20 cellular contexts compared by ENCODE assay signal in genomic region chr11:132055296-132055695, GRCh38.
DNase-seq lines count a peak whose midpoint lies in the region; ATAC-seq and TF ChIP-seq lines count a peak whose summit lies in the region.
"Had no signal": no experiment of that assay in that cellular context is flagged by ENCODE, and none has a peak within 500 bp of the region (broad histone marks: within the 10 kb centered on the region; RNA-seq: fewer than 3 reads in every experiment).

No MANE protein-coding gene starts in this region.

- H3K27ac ChIP-seq in BLaER1 treated with 17β-estradiol and CSF1 and Interleukin-3, amounts not matched to agents 10 nM and 100 nM = peak overlapping the region in 9 of 11 experiments; percentile 85 to 93 (median 90); a peak in 18 of 22 replicates
- H3K27ac ChIP-seq in fibroblast of lung (ENCODE audit: insufficient read depth, low read length) = peak overlapping the region; percentile 61
- H3K27ac ChIP-seq: KMS-11, neural progenitor cell, prostate gland had no signal

- no peak for TF ChIP-seq CTCF in fibroblast of lung (conservative IDR thresholded peaks at IDR 0.05 in 1 of 2, IDR thresholded peaks at IDR 0.05 in 1 of 2; ENCODE audit: low read depth in 1 of 2, low read length in 2 of 2)

- 0 out of 20 replicates have a peak overlapping the region, but pooled peaks of 1 of the 10 experiments have one; percentile 25 for H3K4me3 ChIP-seq in BLaER1 treated with 17β-estradiol and CSF1 and Interleukin-3, amounts not matched to agents 10 nM and 100 nM
- H3K4me3 ChIP-seq in fibroblast of lung (replicated peaks in 1 of 4; ENCODE audit: control extremely low read depth in 1 of 4, insufficient read depth in 1 of 4, low read depth in 3 of 4, low read length in 4 of 4) = no peak overlapping the region
- H3K4me3 ChIP-seq: lung, neural progenitor cell, prostate gland had no signal

- H3K9ac ChIP-seq in BLaER1 treated with 17β-estradiol and CSF1 and Interleukin-3, amounts not matched to agents 10 nM and 100 nM = peak overlapping the region in 5 of 11 experiments; percentile 0 to 78 (median 42); a peak in 7 of 22 replicates
- H3K9ac ChIP-seq in fibroblast of lung (ENCODE audit: insufficient read depth, low read length) = no peak overlapping the region
- H3K9ac ChIP-seq: KMS-11, neural progenitor cell had no signal

- peak overlapping the region; percentile 36 to 95 (median 86) for H3K4me2 ChIP-seq in BLaER1 treated with 17β-estradiol and CSF1 and Interleukin-3, amounts not matched to agents 10 nM and 100 nM
- peak overlapping the region; percentile 32 for H3K4me2 ChIP-seq in fibroblast of lung (ENCODE audit: extremely low read depth, insufficient read depth, low read length)
- H3K4me2 ChIP-seq: KMS-11, neural progenitor cell had no signal

- no peaks in the 10 kb centered on the region for H3K27me3 ChIP-seq in BLaER1 treated with 17β-estradiol and CSF1 and Interleukin-3, amounts not matched to agents 10 nM and 100 nM
- H3K27me3 ChIP-seq in fibroblast of lung (ENCODE audit: control insufficient read depth, insufficient read depth, low read length) = no peaks in the 10 kb centered on the region
- H3K27me3 ChIP-seq: neural progenitor cell had no signal

- no peak overlapping the region for H2AFZ ChIP-seq in fibroblast of lung (ENCODE audit: low read length)
- H2AFZ ChIP-seq: neural progenitor cell had no signal

- DNase-seq in H4 (ENCODE audit: low spot score) (peak; percentile 59), RPMI7951 (ENCODE audit: low read depth) (peak; percentile 45), fibroblast of lung (ENCODE audit: low read depth in 2 of 2) (no peak), NCI-H345 (lab: John Stamatoyannopoulos, UW) (no peak), hippocampal formation (lab: John Stamatoyannopoulos, UW) (no peak), ecto neural progenitor cell (ENCODE audit: low spot score) (no peak)
- DNase-seq: activated CD4-positive, alpha-beta T cell treated with anti-CD3 and anti-CD28 coated beads, Interleukin-2, amount 10 ng/mL, durations not matched to agents 7 days and 5 days; activated CD8-positive, alpha-beta memory T cell treated with anti-CD3 and anti-CD28 coated beads, Interleukin-2, amount 10 ng/mL, durations not matched to agents 7 days and 5 days; activated T-cell treated with anti-CD3 and anti-CD28 coated beads, Interleukin-2, amount 50 U/mL, for 48 hours; CD4-positive, CD25-positive, alpha-beta regulatory T cell; NCI-H187 treated with DMSO at 0.1 percent for 48 hours; stimulated activated CD4-positive, alpha-beta T cell treated with anti-CD3 and anti-CD28 coated beads, Interleukin-15, amount 100 ng/mL, for 24 hours; stimulated activated naive CD4-positive, alpha-beta T cell had no signal

- no peak for ATAC-seq in GM21576 (IDR thresholded peaks at IDR 0.05; ENCODE audit: unreplicated experiment)
- ATAC-seq: activated CD8-positive, alpha-beta memory T cell treated with anti-CD3 and anti-CD28 coated beads, Interleukin-2, amount 10 ng/mL, durations not matched to agents 7 days and 5 days; sciatic nerve had no signal

- no peaks in the 10 kb centered on the region for H3K36me3 ChIP-seq in BLaER1 treated with 17β-estradiol and CSF1 and Interleukin-3, amounts not matched to agents 10 nM and 100 nM
- H3K36me3 ChIP-seq in fibroblast of lung (ENCODE audit: control insufficient read depth, insufficient read depth, low read length) = no peaks in the 10 kb centered on the region
- H3K36me3 ChIP-seq: neural progenitor cell, prostate gland had no signal

- H3K4me1 ChIP-seq in BLaER1 treated with 17β-estradiol and CSF1 and Interleukin-3, amounts not matched to agents 10 nM and 100 nM = peaks cover 46 to 76% (median 67%) of the 10 kb centered on the region in 10 experiments
- H3K4me1 ChIP-seq in fibroblast of lung (ENCODE audit: control insufficient read depth, extremely low read depth, insufficient read depth, low read length) = peaks cover 27% of the 10 kb centered on the region
- H3K4me1 ChIP-seq: prostate gland had no signal

- H3K9me3 ChIP-seq in BLaER1 treated with 17β-estradiol and CSF1 and Interleukin-3, amounts not matched to agents 10 nM and 100 nM (replicated peaks in 1 of 11) = no peaks in the 10 kb centered on the region
- no peaks in the 10 kb centered on the region for H3K9me3 ChIP-seq in fibroblast of lung (ENCODE audit: control insufficient read depth, insufficient read depth, low read depth, low read length)
- H3K9me3 ChIP-seq: prostate gland had no signal

- no peaks in the 10 kb centered on the region for H3K79me2 ChIP-seq in fibroblast of lung (ENCODE audit: control insufficient read depth, insufficient read depth, low read length)

- no peaks in the 10 kb centered on the region for H4K20me1 ChIP-seq in BLaER1 treated with 17β-estradiol and CSF1 and Interleukin-3, amounts not matched to agents 10 nM and 100 nM
- no peaks in the 10 kb centered on the region for H4K20me1 ChIP-seq in fibroblast of lung (ENCODE audit: control insufficient read depth, extremely low read depth, insufficient read depth, low read length)

Comparison
In these comparisons a context has a peak if more than half of its experiments do, and no peak if none do; other contexts are left out.
1. DNase-seq: peak in H4 (single experiment) and RPMI7951 (single experiment); none in fibroblast of lung (0 of 2), NCI-H345 (single experiment), hippocampal formation (0 of 2) and ecto neural progenitor cell (single experiment).